ENCODE assay signal across 1 cellular context in genomic region chr4:23266401-23266800, GRCh38.
TF ChIP-seq lines count a peak whose summit lies in the region.

No MANE protein-coding gene starts in this region.

TF ChIP-seq in GM23338, 12 proteins besides CTCF, POLR2A, EP300 and RAD21:
- TF ChIP-seq ZNF462 (CRISPR knock-in tag; IDR thresholded peaks at IDR 0.05), result no peak
- TF ChIP-seq ZNF331 (CRISPR knock-in tag; IDR thresholded peaks at IDR 0.05; ENCODE audit: low read depth), result no peak
- no peak for TF ChIP-seq REST (IDR thresholded peaks at IDR 0.05; ENCODE audit: unreplicated experiment)
- no peak for TF ChIP-seq POLR2AphosphoS5 (IDR thresholded peaks at IDR 0.05; ENCODE audit: low read depth)
- no peak for TF ChIP-seq EZH2 (IDR thresholded peaks at IDR 0.05; ENCODE audit: low read depth, unreplicated experiment)
TF ChIP-seq in GM23338: peak in this region for 0.
